In genomic region chr2:18558458-18558857, GRCh38 we compare ENCODE assay signal across 15 cellular contexts. TPM values are rescaled to one million over a fixed set of nuclear protein-coding genes. Genes with fewer than 3 reads are reported as not detected.
DNase-seq lines count a peak whose midpoint lies in the region; ATAC-seq and TF ChIP-seq lines count a peak whose summit lies in the region.
"Had no signal": no experiment of that assay in that cellular context is flagged by ENCODE, and none has a peak within 500 bp of the region (broad histone marks: within the 10 kb centered on the region; RNA-seq: fewer than 3 reads in every experiment).

No MANE protein-coding gene starts in this region.

- POLR2A ChIA-PET in MCF 10A (lab: Yijun Ruan, JAX) (interaction anchor here (1.0 to 3.5 kb wide), 4 partner anchors 9 to 789 kb away, joined by 3 to 14 read pairs (median 4); no protein-coding TSS in a partner anchor), T-cell (lab: Charles Lee) (interaction anchor here (0.6 to 0.7 kb wide), 2 partner anchors 96 to 227 kb away, joined by 3 read pairs; no protein-coding TSS in a partner anchor)

- CTCF ChIA-PET in MCF 10A (lab: Yijun Ruan, JAX) (interaction anchor here (0.9 to 1.9 kb wide), 2 partner anchors 9 to 38 kb away, joined by 4 read pairs; no protein-coding TSS in a partner anchor), T-cell (lab: Charles Lee) (interaction anchor here (0.6 to 0.9 kb wide), 3 partner anchors 13 to 37 kb away, joined by 3 to 5 read pairs (median 3); no protein-coding TSS in a partner anchor)

- peak overlapping the region in 1 of 2 donors; percentile 27 for H3K27ac ChIP-seq in breast epithelium
- peak overlapping the region; percentile 96 to 99 (median 98) for H3K27ac ChIP-seq in gastroesophageal sphincter
- H3K27ac ChIP-seq in gastrocnemius medialis = peak overlapping the region; percentile 89 to 97 (median 92)
- H3K27ac ChIP-seq: pancreas had no signal

- TF ChIP-seq POLR2A in breast epithelium (IDR thresholded peaks at IDR 0.05) (no peak), gastroesophageal sphincter (IDR thresholded peaks at IDR 0.05) (no peak), gastrocnemius medialis (IDR thresholded peaks at IDR 0.05) (no peak)

- peaks cover 16% of the 10 kb centered on the region for H3K4me1 Mint-ChIP-seq in MCF 10A (ENCODE audit: insufficient read depth, unreplicated experiment)
- H3K4me1 Mint-ChIP-seq in T-cell = peaks cover 57 to 67% (median 63%) of the 10 kb centered on the region in 3 donors

- H3K27me3 Mint-ChIP-seq in MCF 10A (ENCODE audit: insufficient read depth, unreplicated experiment) = no peaks in the 10 kb centered on the region
- H3K27me3 Mint-ChIP-seq in T-cell = no peaks in the 10 kb centered on the region
- H3K27me3 Mint-ChIP-seq: activated naive CD4-positive, alpha-beta T cell treated with anti-CD3 and anti-CD28 coated beads, Interleukin-2, amount 10 ng/mL, durations not matched to agents 7 days and 5 days had no signal

- H3K4me3 ChIP-seq in breast epithelium = no peak overlapping the region
- H3K4me3 ChIP-seq in gastroesophageal sphincter = peak overlapping the region in 1 of 2 donors; percentile 91
- peak overlapping the region in 1 of 4 donors; percentile 76 for H3K4me3 ChIP-seq in gastrocnemius medialis

- H3K27me3 ChIP-seq in breast epithelium = no peaks in the 10 kb centered on the region
- H3K27me3 ChIP-seq in gastroesophageal sphincter = no peaks in the 10 kb centered on the region
- H3K27me3 ChIP-seq in gastrocnemius medialis = no peaks in the 10 kb centered on the region
- H3K27me3 ChIP-seq: pancreas, stomach had no signal

- no TSS peak for BruUV-seq in MCF 10A (replicated peaks; lab: Mats Ljungman, UMichigan)

- no peak for DNase-seq in MCF 10A (ENCODE audit: unreplicated experiment)
- DNase-seq in breast epithelium (ENCODE audit: low spot score in 2 of 2) = no peak
- DNase-seq in T-cell = no peak
- no peak for DNase-seq in gastrocnemius medialis
- no peak for DNase-seq in NOMO-1 treated with DMSO at 0.1 percent for 48 hours (lab: John Stamatoyannopoulos, UW; ENCODE audit: unreplicated experiment)
- DNase-seq: activated naive CD4-positive, alpha-beta T cell treated with anti-CD3 and anti-CD28 coated beads, Interleukin-2, amount 10 ng/mL, durations not matched to agents 7 days and 5 days; foreskin melanocyte; NCI-H1930; pancreas; stimulated activated CD4-positive, alpha-beta T cell treated with anti-CD3 and anti-CD28 coated beads, Interleukin-4, amount 100 ng/mL, for 1 hour; stomach had no signal

- no peaks in the 10 kb centered on the region for H3K36me3 ChIP-seq in breast epithelium
- peaks cover 8 to 16% of the 10 kb centered on the region in 2 donors for H3K36me3 ChIP-seq in gastroesophageal sphincter
- peaks cover 0 to 8% of the 10 kb centered on the region in 2 donors for H3K36me3 ChIP-seq in gastrocnemius medialis

- ATAC-seq in T-cell (replicated peaks in 1 of 4) (no peak), gastroesophageal sphincter (no peak), gastrocnemius medialis (no peak), HG03457 (IDR thresholded peaks at IDR 0.05; ENCODE audit: unreplicated experiment) (no peak), GM21529 (IDR thresholded peaks at IDR 0.05; ENCODE audit: unreplicated experiment) (no peak)
- ATAC-seq: pancreas had no signal

- TF ChIP-seq EP300 in gastroesophageal sphincter (IDR thresholded peaks at IDR 0.05) = no peak

- in situ Hi-C loops in gastrocnemius medialis (cut with MboI; ENCODE audit: low sequenced_read_pairs in 4 of 4) = loop anchor here in 1 of 4 donors (25.0 kb wide), 1 partner anchor 779 kb away; no protein-coding TSS in a partner anchor

- TF ChIP-seq CTCF in MCF 10A (IDR thresholded peaks at IDR 0.05; ENCODE audit: unreplicated experiment) = no peak
- TF ChIP-seq CTCF in breast epithelium (IDR thresholded peaks at IDR 0.05) = no peak
- TF ChIP-seq CTCF in gastroesophageal sphincter (IDR thresholded peaks at IDR 0.05) = no peak
- no peak for TF ChIP-seq CTCF in gastrocnemius medialis (IDR thresholded peaks at IDR 0.05 in 4 of 5, conservative IDR thresholded peaks at IDR 0.05 in 1 of 5)

- peak overlapping the region; percentile 91 for H3K4me3 Mint-ChIP-seq in MCF 10A (ENCODE audit: unreplicated experiment)
- peak overlapping the region in 2 of 3 donors; percentile 91 for H3K4me3 Mint-ChIP-seq in T-cell

- no peaks in the 10 kb centered on the region for H3K4me1 ChIP-seq in breast epithelium
- H3K4me1 ChIP-seq in gastroesophageal sphincter = peaks cover 19 to 64% (median 26%) of the 10 kb centered on the region in 3 donors
- peaks cover 41 to 50% of the 10 kb centered on the region in 2 donors for H3K4me1 ChIP-seq in gastrocnemius medialis

- intact Hi-C loops in MCF 10A (cut with micrococcal nuclease) = no loop called here
- intact Hi-C loops in breast epithelium (cut with DNase I; ENCODE audit: low total_unique reads) = no loop called here
- intact Hi-C loops in gastrocnemius medialis (cut with DNase I; ENCODE audit: low total_unique reads) = loop anchor here (2.0 kb wide), 1 partner anchor 38 kb away; no protein-coding TSS in a partner anchor

- H3K9me3 ChIP-seq in breast epithelium (no peaks in the 10 kb centered on the region), gastroesophageal sphincter (no peaks in the 10 kb centered on the region), gastrocnemius medialis (no peaks in the 10 kb centered on the region)
- H3K9me3 ChIP-seq: pancreas, stomach had no signal

- H3K36me3 Mint-ChIP-seq in MCF 10A (ENCODE audit: insufficient read depth, unreplicated experiment) (peaks cover 17% of the 10 kb centered on the region), T-cell (peaks cover 27% of the 10 kb centered on the region)

- peak overlapping the region; percentile 94 for H3K27ac Mint-ChIP-seq in MCF 10A (ENCODE audit: low read depth, unreplicated experiment)
- H3K27ac Mint-ChIP-seq in T-cell = peak overlapping the region; percentile 14 to 97
- H3K27ac Mint-ChIP-seq: activated naive CD4-positive, alpha-beta T cell treated with anti-CD3 and anti-CD28 coated beads, Interleukin-2, amount 10 ng/mL, durations not matched to agents 7 days and 5 days had no signal

- H3K9me3 Mint-ChIP-seq in MCF 10A (ENCODE audit: unreplicated experiment) (no peaks in the 10 kb centered on the region), T-cell (peaks cover 0 to 3% (median 0%) of the 10 kb centered on the region in 3 donors)
- H3K9me3 Mint-ChIP-seq: activated naive CD4-positive, alpha-beta T cell treated with anti-CD3 and anti-CD28 coated beads, Interleukin-2, amount 10 ng/mL, durations not matched to agents 7 days and 5 days had no signal

- WGBS in gastroesophageal sphincter (ENCODE audit: low coverage in 1 of 2), 2 donors = 10 to 18% methylated on average over 1 of the region's 1 CpG

RNA-seq across cellular contexts. Expression of gene RDH14, which starts 2.0 kb away (rescaled TPM):
- total RNA-seq in MCF 10A (2022) = 14.5 and 19.2 TPM in 2 replicates
- 10 to 100 TPM; 31.8 to 42.6 (median 35.7) TPM for total RNA-seq in breast epithelium
- 10 to 100 TPM in 4 of 5 donors, 1 to 10 TPM in 1; 9.7 to 21.5 (median 18.8) TPM for total RNA-seq in T-cell
- 10 to 100 TPM; 49.7 to 76.3 (median 61.9) TPM for total RNA-seq in gastroesophageal sphincter
- total RNA-seq in gastrocnemius medialis = 10 to 100 TPM; 24.6 to 55.4 (median 49.8) TPM

RNA-seq across cellular contexts. Expression of gene NT5C1B, which starts 30.9 kb away (rescaled TPM):
- not detected in 2 replicates for total RNA-seq in MCF 10A (2022)
- total RNA-seq in breast epithelium = not detected
- total RNA-seq in T-cell = not detected
- total RNA-seq in gastroesophageal sphincter = under 1 TPM in 1 of 4 donors, not detected in 3; 0.39 TPM
- not detected for total RNA-seq in gastrocnemius medialis
- total RNA-seq: dermis microvascular lymphatic vessel endothelial cell, pancreas, stomach had no signal
